In the genomic region with DNA sequence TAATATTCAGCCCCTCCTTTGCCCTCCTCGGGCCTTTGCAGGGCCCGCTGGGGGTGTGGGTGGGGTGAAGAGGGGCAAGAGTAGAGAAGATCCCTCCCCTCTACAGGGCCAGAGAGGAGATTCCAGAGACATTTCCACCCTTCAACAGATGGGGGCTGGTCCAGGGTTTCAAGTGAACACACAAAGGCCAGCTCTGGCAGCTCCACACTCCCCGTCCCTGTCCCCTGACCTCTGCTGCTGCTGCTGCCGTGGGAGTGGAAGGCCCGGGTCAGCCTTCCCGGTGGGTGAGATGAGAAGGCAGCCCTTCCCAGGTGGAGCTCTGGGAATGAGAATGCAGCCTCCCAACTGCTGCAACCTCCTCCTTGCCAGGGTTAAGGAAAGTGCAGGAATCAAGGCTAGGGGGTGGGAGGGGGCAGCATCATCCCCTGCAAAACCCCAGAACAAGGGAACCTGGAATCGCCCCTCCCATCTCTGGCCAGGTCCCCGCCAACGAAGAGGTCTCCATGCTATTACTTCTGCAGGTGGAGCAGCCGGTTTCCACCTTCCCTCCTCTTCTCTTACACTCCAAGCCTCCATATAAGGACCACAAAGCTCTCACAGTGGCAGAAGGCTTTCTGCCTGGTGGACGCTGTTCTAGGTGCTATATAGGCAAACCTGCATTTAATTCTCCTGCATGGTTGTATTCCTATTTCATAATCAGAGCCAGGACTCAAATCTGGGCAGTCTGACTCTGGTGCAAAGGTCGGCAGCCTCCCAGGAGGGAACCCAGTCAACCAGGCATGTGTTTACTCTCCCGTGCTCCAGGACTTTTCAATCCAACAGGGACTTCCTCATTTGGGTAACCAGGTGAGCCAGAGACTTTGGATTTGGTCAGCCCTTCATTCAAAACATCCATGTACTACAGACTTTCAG, we compare ENCODE assay signal across 15 cellular contexts. TPM values are rescaled to one million over a fixed set of nuclear protein-coding genes. Genes with fewer than 3 reads are reported as not detected.
DNase-seq lines count a peak whose midpoint lies in the region; ATAC-seq and TF ChIP-seq lines count a peak whose summit lies in the region.
"Had no signal": no experiment of that assay in that cellular context is flagged by ENCODE, and none has a peak within 500 bp of the region (broad histone marks: within the 10 kb centered on the region; RNA-seq: fewer than 3 reads in every experiment).

No MANE protein-coding gene starts in this region.

- H3K27me3 ChIP-seq in endodermal cell (ENCODE audit: control insufficient read depth, insufficient read depth, low read length, poor library complexity, severe bottlenecking) = no peaks in the 10 kb centered on the region
- no peaks in the 10 kb centered on the region for H3K27me3 ChIP-seq in upper lobe of right lung
- H3K27me3 ChIP-seq: brain microvascular endothelial cell had no signal

- no peak overlapping the region for H3K9ac ChIP-seq in endodermal cell (ENCODE audit: extremely low read depth, low read length, poor library complexity, severe bottlenecking)

- H3K27ac Mint-ChIP-seq in endodermal cell = no peak overlapping the region
- no peak overlapping the region for H3K27ac Mint-ChIP-seq in activated CD4-positive, alpha-beta T cell treated with anti-CD3 and anti-CD28 coated beads for 36 hours
- H3K27ac Mint-ChIP-seq: activated naive CD4-positive, alpha-beta T cell treated with anti-CD3 and anti-CD28 coated beads for 36 hours had no signal

- WGBS in endodermal cell (ENCODE audit: insufficient coverage in 1 of 2, insufficient read length in 1 of 2), 2 experiments = 64 to 65% methylated on average over 6 to 11 of the region's 13 CpGs

- POLR2A ChIA-PET in activated CD4-positive, alpha-beta T cell treated with anti-CD3 and anti-CD28 coated beads for 36 hours (lab: Charles Lee) = no interaction called here

- no peak overlapping the region for H3K4me3 ChIP-seq in endodermal cell (ENCODE audit: low read length)
- H3K4me3 ChIP-seq in mucosa of descending colon = no peak overlapping the region
- no peak overlapping the region for H3K4me3 ChIP-seq in upper lobe of right lung

- peaks cover 24% of the 10 kb centered on the region for H3K27me3 Mint-ChIP-seq in endodermal cell (ENCODE audit: insufficient read depth)
- H3K27me3 Mint-ChIP-seq in activated CD4-positive, alpha-beta T cell treated with anti-CD3 and anti-CD28 coated beads for 36 hours = peaks cover 23% of the 10 kb centered on the region

- H3K36me3 ChIP-seq in endodermal cell (ENCODE audit: control insufficient read depth, insufficient read depth, low read length) (no peaks in the 10 kb centered on the region), mucosa of descending colon (ENCODE audit: low read depth) (no peaks in the 10 kb centered on the region), upper lobe of right lung (no peaks in the 10 kb centered on the region)
- H3K36me3 ChIP-seq: brain microvascular endothelial cell had no signal

- TF ChIP-seq CTCF in endodermal cell (conservative IDR thresholded peaks at IDR 0.05) (no peak), mucosa of descending colon (IDR thresholded peaks at IDR 0.05) (no peak), upper lobe of right lung (IDR thresholded peaks at IDR 0.05) (no peak)

- H3K4me3 Mint-ChIP-seq in endodermal cell = no peak overlapping the region
- H3K4me3 Mint-ChIP-seq in activated CD4-positive, alpha-beta T cell treated with anti-CD3 and anti-CD28 coated beads for 36 hours = no peak overlapping the region
- H3K4me3 Mint-ChIP-seq: activated naive CD4-positive, alpha-beta T cell treated with anti-CD3 and anti-CD28 coated beads for 36 hours; CD4-positive, alpha-beta memory T cell had no signal

- intact Hi-C loops in Right ventricle myocardium inferior (cut with DNase I) = no loop called here
- intact Hi-C loops in cardiac septum (cut with DNase I) = no loop called here
- intact Hi-C loops in mucosa of descending colon (cut with DNase I, micrococcal nuclease) = no loop called here
- intact Hi-C loops in upper lobe of right lung (cut with DNase I) = no loop called here
- intact Hi-C loops in activated CD4-positive, alpha-beta T cell treated with anti-CD3 and anti-CD28 coated beads for 36 hours (cut with DNase I, micrococcal nuclease) = no loop called here

- H3K9me3 ChIP-seq in endodermal cell (ENCODE audit: control insufficient read depth, low read length) = no peaks in the 10 kb centered on the region
- H3K9me3 ChIP-seq in mucosa of descending colon = no peaks in the 10 kb centered on the region
- H3K9me3 ChIP-seq in upper lobe of right lung = no peaks in the 10 kb centered on the region

- H3K9me3 Mint-ChIP-seq in endodermal cell = no peaks in the 10 kb centered on the region
- no peaks in the 10 kb centered on the region for H3K9me3 Mint-ChIP-seq in activated CD4-positive, alpha-beta T cell treated with anti-CD3 and anti-CD28 coated beads for 36 hours (ENCODE audit: low read depth)
- H3K9me3 Mint-ChIP-seq: activated naive CD4-positive, alpha-beta T cell treated with anti-CD3 and anti-CD28 coated beads for 36 hours had no signal

- ATAC-seq in Right ventricle myocardium inferior (peak; percentile 28), mucosa of descending colon (peak; percentile 69), upper lobe of right lung (peak; percentile 41), GM21515 (IDR thresholded peaks at IDR 0.05; ENCODE audit: unreplicated experiment) (no peak)
- ATAC-seq in activated CD4-positive, alpha-beta T cell treated with anti-CD3 and anti-CD28 coated beads for 36 hours = no peak

- CTCF ChIA-PET in activated CD4-positive, alpha-beta T cell treated with anti-CD3 and anti-CD28 coated beads for 36 hours (lab: Charles Lee) = interaction anchor here (0.7 kb wide), 1 partner anchor 116 kb away, joined by 3 read pairs; no protein-coding TSS in a partner anchor

- H3K4me1 Mint-ChIP-seq in endodermal cell = peaks cover 2% of the 10 kb centered on the region
- H3K4me1 Mint-ChIP-seq in activated CD4-positive, alpha-beta T cell treated with anti-CD3 and anti-CD28 coated beads for 36 hours = no peaks in the 10 kb centered on the region
- H3K4me1 Mint-ChIP-seq: CD4-positive, alpha-beta memory T cell had no signal

- H3K27ac ChIP-seq in endodermal cell (ENCODE audit: low read depth, low read length) (no peak overlapping the region), upper lobe of right lung (no peak overlapping the region)
- H3K27ac ChIP-seq: brain microvascular endothelial cell had no signal

- DNase-seq in Right ventricle myocardium inferior (ENCODE audit: missing footprints) (no peak), cardiac septum (ENCODE audit: low spot score) (no peak), endodermal cell (peak; percentile 71), mucosa of descending colon (peak; percentile 83 to 88 (median 84)), upper lobe of right lung (no peak), NCI-H2171 (lab: John Stamatoyannopoulos, UW) (no peak)
- DNase-seq in activated CD4-positive, alpha-beta T cell treated with anti-CD3 and anti-CD28 coated beads for 36 hours = no peak
- DNase-seq: activated naive CD4-positive, alpha-beta T cell treated with anti-CD3 and anti-CD28 coated beads for 36 hours; brain microvascular endothelial cell; CD4-positive, alpha-beta memory T cell; effector CD8-positive, alpha-beta T cell; NCI-H2029; NCI-H774 had no signal

- H3K36me3 Mint-ChIP-seq in endodermal cell (ENCODE audit: low read depth) = no peaks in the 10 kb centered on the region
- no peaks in the 10 kb centered on the region for H3K36me3 Mint-ChIP-seq in activated CD4-positive, alpha-beta T cell treated with anti-CD3 and anti-CD28 coated beads for 36 hours (ENCODE audit: low read depth)
- H3K36me3 Mint-ChIP-seq: CD4-positive, alpha-beta memory T cell had no signal

- H3K4me1 ChIP-seq in endodermal cell (ENCODE audit: control insufficient read depth, insufficient read depth, low read length) (no peaks in the 10 kb centered on the region), mucosa of descending colon (ENCODE audit: low read depth) (peaks cover 32% of the 10 kb centered on the region), upper lobe of right lung (peaks cover 5% of the 10 kb centered on the region)

RNA-seq across cellular contexts. Expression of a gene that starts 22.9 kb away (rescaled TPM):
- total RNA-seq in Right ventricle myocardium inferior (59.9 TPM), cardiac septum (59.8 TPM), endodermal cell (10 to 100 TPM in 1 of 2 donors, 1 to 10 TPM in 1; 5.2 to 10.5 TPM), mucosa of descending colon (100 to 1,000 TPM in 2 of 3 donors, 10 to 100 TPM in 1; 87.6 to 146 (median 144) TPM), upper lobe of right lung (34.1 TPM)
- 27.7 TPM for polyA plus RNA-seq in endodermal cell (2013, experiment 1 of 2)
- polyA plus RNA-seq in endodermal cell (2013, experiment 2 of 2) = 26.5 TPM
- not detected for total RNA-seq in activated CD4-positive, alpha-beta T cell treated with anti-CD3 and anti-CD28 coated beads for 36 hours
- total RNA-seq: activated naive CD4-positive, alpha-beta T cell treated with anti-CD3 and anti-CD28 coated beads for 36 hours; T-helper 1 cell treated with Interleukin-12 subunit alpha and Interleukin-12 subunit beta and Interleukin-4 antibody, amounts not matched to agents 30 ng/mL and 1 ng/mL, for 36 hours had no signal
- polyA plus RNA-seq: CD4-positive, alpha-beta memory T cell had no signal

Comparison
In these comparisons a context has a peak if more than half of its experiments do, and no peak if none do; other contexts are left out.
1. ATAC-seq: peak in Right ventricle myocardium inferior (single experiment), mucosa of descending colon (single experiment) and upper lobe of right lung (single experiment); none in GM21515 (single experiment) and activated CD4-positive, alpha-beta T cell treated with anti-CD3 and anti-CD28 coated beads for 36 hours (single experiment).
2. DNase-seq: peak in endodermal cell (single experiment) and mucosa of descending colon (3 of 3); none in Right ventricle myocardium inferior (single experiment), cardiac septum (single experiment), upper lobe of right lung (single experiment), NCI-H2171 (single experiment) and activated CD4-positive, alpha-beta T cell treated with anti-CD3 and anti-CD28 coated beads for 36 hours (single experiment).
3. RNA of a gene that starts 22.9 kb away (total RNA-seq): 87.6 to 146 TPM in mucosa of descending colon, 59.9 TPM in Right ventricle myocardium inferior (single experiment), 59.8 TPM in cardiac septum (single experiment), 34.1 TPM in upper lobe of right lung (single experiment) and 5.2 to 10.5 TPM in endodermal cell; not detected in activated CD4-positive, alpha-beta T cell treated with anti-CD3 and anti-CD28 coated beads for 36 hours; every median in the first group is over 4 times any median in the second.